In the genomic region with DNA sequence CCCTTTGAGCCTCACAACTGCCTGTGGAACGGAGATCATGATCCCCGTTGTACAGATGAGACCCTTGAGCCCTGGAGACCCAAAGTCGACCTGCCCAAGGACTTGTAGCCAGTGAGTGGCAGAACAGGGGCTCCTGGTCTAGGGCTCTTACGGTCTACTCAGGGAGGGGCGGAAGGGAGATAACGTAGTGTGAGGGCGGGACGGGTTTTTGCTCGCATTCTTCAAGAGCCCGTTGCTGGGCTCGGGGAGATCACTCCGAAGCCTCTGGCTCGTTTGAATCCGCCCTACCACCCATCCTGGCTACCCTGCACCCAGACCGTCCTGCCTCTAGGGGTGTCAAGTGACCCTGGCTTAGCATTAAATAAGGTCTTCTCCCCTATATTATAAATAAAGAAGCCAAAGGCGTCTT, we compare ENCODE assay signal across 8 cellular contexts. TPM values are rescaled to one million over a fixed set of nuclear protein-coding genes. Genes with fewer than 3 reads are reported as not detected.
DNase-seq lines count a peak whose midpoint lies in the region; ATAC-seq and TF ChIP-seq lines count a peak whose summit lies in the region.

No MANE protein-coding gene starts in this region.

- H3K4me2 ChIP-seq in DND-41 (ENCODE audit: insufficient read depth, low read length) (peak overlapping the region; percentile 74), mesenchymal stem cell (ENCODE audit: low read length, poor library complexity, severe bottlenecking) (peak overlapping the region; percentile 87)

- peaks cover 31% of the 10 kb centered on the region for H3K4me1 ChIP-seq in DND-41 (ENCODE audit: insufficient read depth, low read length)
- peaks cover 28% of the 10 kb centered on the region for H3K4me1 ChIP-seq in effector memory CD4-positive, alpha-beta T cell (ENCODE audit: control insufficient read depth, insufficient read depth, low read length, poor library complexity, severe bottlenecking)
- peaks cover 7% of the 10 kb centered on the region for H3K4me1 ChIP-seq in mesenchymal stem cell (ENCODE audit: control insufficient read depth, insufficient read depth, low read depth, low read length)

- H3K79me1 ChIP-seq in mesenchymal stem cell (replicated peaks; ENCODE audit: low read length, poor library complexity, severe bottlenecking): peaks cover 19% of the 10 kb centered on the region

- H2BK120ac ChIP-seq in mesenchymal stem cell (ENCODE audit: low read depth, low read length): peak overlapping the region; percentile 78

- no peaks in the 10 kb centered on the region for H3K36me3 Mint-ChIP-seq in WTC11
- no peaks in the 10 kb centered on the region for H3K36me3 Mint-ChIP-seq in stimulated activated memory B cell treated with anti-CD40 and anti-IgM and Interleukin-4, amounts not matched to agents 10 μg/mL and 1 μg/mL and 100 μg/mL, for 72 hours

- ATAC-seq in DND-41 (ENCODE audit: insufficient read depth, low read depth) (peak; percentile 35), GM21717 (IDR thresholded peaks at IDR 0.05; ENCODE audit: unreplicated experiment) (peak; percentile 28), WTC11 (peak; percentile 10)
- ATAC-seq in stimulated activated memory B cell treated with anti-CD40 and anti-IgM and Interleukin-4, amounts not matched to agents 10 μg/mL and 1 μg/mL and 100 μg/mL, for 72 hours: peak; percentile 9

- no peak overlapping the region for H4K91ac ChIP-seq in mesenchymal stem cell (ENCODE audit: low read length)

- TF ChIP-seq CTCF in DND-41 (IDR thresholded peaks at IDR 0.05; ENCODE audit: borderline replicate concordance, extremely low read depth, low read length, poor library complexity, severe bottlenecking) (peak; percentile 27), WTC11 (IDR thresholded peaks at IDR 0.05) (no peak)

- peak overlapping the region; percentile 88 to 92 for H3K18ac ChIP-seq in mesenchymal stem cell (ENCODE audit: low read depth in 1 of 2, low read length in 2 of 2)

- POLR2A ChIA-PET in WTC11 (lab: Charles Lee): interaction anchor here (0.6 to 1.5 kb wide), 2 partner anchors 11 to 75 kb away, joined by 3 to 9 read pairs; no protein-coding TSS in a partner anchor

- peaks cover 49% of the 10 kb centered on the region for H3K79me2 ChIP-seq in DND-41 (ENCODE audit: insufficient read depth, low read length)

- peak overlapping the region; percentile 62 for H2AFZ ChIP-seq in DND-41 (ENCODE audit: low read depth, low read length)
- H2AFZ ChIP-seq in mesenchymal stem cell (ENCODE audit: low read depth, low read length): peak overlapping the region; percentile 74

- no peak overlapping the region for H2AK5ac ChIP-seq in mesenchymal stem cell (ENCODE audit: low read length, severe bottlenecking)

- H3K27ac Mint-ChIP-seq in WTC11: no peak overlapping the region
- H3K27ac Mint-ChIP-seq in stimulated activated memory B cell treated with anti-CD40 and anti-IgM and Interleukin-4, amounts not matched to agents 10 μg/mL and 1 μg/mL and 100 μg/mL, for 72 hours: peak overlapping the region; percentile 90

- H3K27me3 ChIP-seq in DND-41 (ENCODE audit: insufficient read depth, low read length, poor library complexity) (no peaks in the 10 kb centered on the region), mesenchymal stem cell (ENCODE audit: control insufficient read depth in 1 of 2, insufficient read depth in 1 of 2, low read length in 2 of 2) (peaks cover 0 to 4% of the 10 kb centered on the region in 2 experiments)
- no peaks in the 10 kb centered on the region for H3K27me3 ChIP-seq in effector memory CD4-positive, alpha-beta T cell (replicated peaks; ENCODE audit: control insufficient read depth, insufficient read depth, low read length, poor library complexity, severe bottlenecking)

- H3K4me1 Mint-ChIP-seq in WTC11: peaks cover 23% of the 10 kb centered on the region
- H3K4me1 Mint-ChIP-seq in stimulated activated memory B cell treated with anti-CD40 and anti-IgM and Interleukin-4, amounts not matched to agents 10 μg/mL and 1 μg/mL and 100 μg/mL, for 72 hours: peaks cover 73% of the 10 kb centered on the region

- H3K4ac ChIP-seq in mesenchymal stem cell (ENCODE audit: low read depth in 1 of 2, low read length in 2 of 2): peak overlapping the region; percentile 62 to 66

- H3K9me3 ChIP-seq in DND-41 (ENCODE audit: insufficient read depth, low read length, severe bottlenecking): no peaks in the 10 kb centered on the region
- no peaks in the 10 kb centered on the region for H3K9me3 ChIP-seq in effector memory CD4-positive, alpha-beta T cell (ENCODE audit: control insufficient read depth, low read length)
- H3K9me3 ChIP-seq in mesenchymal stem cell (ENCODE audit: control insufficient read depth, low read length): no peaks in the 10 kb centered on the region

- peak overlapping the region in 1 of 2 experiments; percentile 2 for H3K23ac ChIP-seq in mesenchymal stem cell (ENCODE audit: low read length in 2 of 2)

- 2% methylated on average over 15 of the region's 16 CpGs for WGBS in mesenchymal stem cell

- H2BK15ac ChIP-seq in mesenchymal stem cell (ENCODE audit: low read depth, poor library complexity, severe bottlenecking): no peak overlapping the region

- H4K8ac ChIP-seq in mesenchymal stem cell (ENCODE audit: low read length): peak overlapping the region; percentile 66

- peaks cover 27% of the 10 kb centered on the region for H4K20me1 ChIP-seq in DND-41 (ENCODE audit: insufficient read depth, low read length)

- H3K9ac ChIP-seq in DND-41 (ENCODE audit: low read depth, low read length) (peak overlapping the region; percentile 67), mesenchymal stem cell (ENCODE audit: low read length) (peak overlapping the region; percentile 97)

- H3K27me3 Mint-ChIP-seq in WTC11 (ENCODE audit: low read depth): peaks cover 28% of the 10 kb centered on the region
- H3K27me3 Mint-ChIP-seq in stimulated activated memory B cell treated with anti-CD40 and anti-IgM and Interleukin-4, amounts not matched to agents 10 μg/mL and 1 μg/mL and 100 μg/mL, for 72 hours: no peaks in the 10 kb centered on the region

- H2BK12ac ChIP-seq in mesenchymal stem cell (ENCODE audit: low read length in 2 of 2): no peak overlapping the region

- CTCF ChIA-PET in WTC11 (lab: Charles Lee): interaction anchor here (0.5 to 1.5 kb wide), 4 partner anchors 10 to 156 kb away, joined by 4 to 6 read pairs (median 4); a partner anchor contains a TSS

- H2BK5ac ChIP-seq in mesenchymal stem cell (ENCODE audit: low read depth, low read length, poor library complexity, severe bottlenecking): no peak overlapping the region

- H3K36me3 ChIP-seq in DND-41 (ENCODE audit: insufficient read depth, low read length) (no peaks in the 10 kb centered on the region), mesenchymal stem cell (ENCODE audit: control insufficient read depth in 1 of 2, insufficient read depth in 2 of 2, low read depth in 1 of 2, low read length in 2 of 2) (no peaks in the 10 kb centered on the region)
- H3K36me3 ChIP-seq in effector memory CD4-positive, alpha-beta T cell (ENCODE audit: control insufficient read depth, insufficient read depth, low read length): peaks cover 10% of the 10 kb centered on the region

- DNase-seq in DND-41 (peak; percentile 53), Kasumi-1 (lab: John Stamatoyannopoulos, UW) (peak; percentile 65 to 76), WTC11 (ENCODE audit: low spot score) (peak; percentile 51), mesenchymal stem cell (peak; percentile 79), middle frontal gyrus (ENCODE audit: extremely low spot score, low spot score) (no peak)
- DNase-seq in effector memory CD4-positive, alpha-beta T cell: peak in 2 of 3 donors; percentile 7 to 23

- H3K27ac ChIP-seq in DND-41 (ENCODE audit: low read length) (peak overlapping the region; percentile 54), mesenchymal stem cell (ENCODE audit: low read length, poor library complexity, severe bottlenecking) (peak overlapping the region; percentile 30)
- peak overlapping the region; percentile 95 for H3K27ac ChIP-seq in effector memory CD4-positive, alpha-beta T cell (ENCODE audit: insufficient read depth, low read length, poor library complexity, severe bottlenecking)

- peak overlapping the region; percentile 79 for H3K4me3 Mint-ChIP-seq in WTC11
- H3K4me3 Mint-ChIP-seq in stimulated activated memory B cell treated with anti-CD40 and anti-IgM and Interleukin-4, amounts not matched to agents 10 μg/mL and 1 μg/mL and 100 μg/mL, for 72 hours: peak overlapping the region; percentile 78

- H3K4me3 ChIP-seq in DND-41 (ENCODE audit: low read depth in 1 of 2, low read length in 2 of 2) (peak overlapping the region; percentile 73 to 81), mesenchymal stem cell (ENCODE audit: insufficient read depth in 1 of 2, low read depth in 1 of 2, low read length in 2 of 2) (peak overlapping the region; percentile 93 to 96)
- H3K4me3 ChIP-seq in effector memory CD4-positive, alpha-beta T cell (ENCODE audit: insufficient read depth, low read depth, low read length, poor library complexity, severe bottlenecking): peak overlapping the region; percentile 93

- H3K14ac ChIP-seq in mesenchymal stem cell (ENCODE audit: low read length in 2 of 2): peak overlapping the region in 1 of 2 experiments; percentile 86

- no peaks in the 10 kb centered on the region for H3K9me3 Mint-ChIP-seq in WTC11
- no peaks in the 10 kb centered on the region for H3K9me3 Mint-ChIP-seq in stimulated activated memory B cell treated with anti-CD40 and anti-IgM and Interleukin-4, amounts not matched to agents 10 μg/mL and 1 μg/mL and 100 μg/mL, for 72 hours

TF ChIP-seq in WTC11, 78 proteins besides CTCF, POLR2A, EP300 and RAD21 (continues in another document):
- TF ChIP-seq ZNF396 (CRISPR knock-in tag; IDR thresholded peaks at IDR 0.05; ENCODE audit: borderline replicate concordance): no peak
- TF ChIP-seq ZNF121 (CRISPR knock-in tag; IDR thresholded peaks at IDR 0.05): no peak
- TF ChIP-seq GTF2I (CRISPR knock-in tag; conservative IDR thresholded peaks at IDR 0.05): no peak
- TF ChIP-seq NR1H2 (CRISPR knock-in tag; IDR thresholded peaks at IDR 0.05): no peak
- no peak for TF ChIP-seq JUN (CRISPR knock-in tag; IDR thresholded peaks at IDR 0.05)

RNA-seq across cellular contexts. Expression of a gene that starts 0.6 kb away (rescaled TPM):
- total RNA-seq in WTC11 (2021): 14.4 to 18.3 TPM (median 16.8 TPM) in 3 replicates
- 6.2 TPM for polyA plus RNA-seq in mesenchymal stem cell (2013, experiment 1 of 2)
- 5.3 TPM for polyA plus RNA-seq in mesenchymal stem cell (2013, experiment 2 of 2)

RNA-seq across cellular contexts. Expression of a gene that starts 37.5 kb away (rescaled TPM):
- total RNA-seq in WTC11 (2021): 31.6 to 34.1 TPM (median 32.4 TPM) in 3 replicates
- polyA plus RNA-seq in mesenchymal stem cell (2013, experiment 1 of 2): 7.5 TPM
- 8.0 TPM for polyA plus RNA-seq in mesenchymal stem cell (2013, experiment 2 of 2)

RNA-seq across cellular contexts. Expression of a gene that starts 43.0 kb away (rescaled TPM):
- 10.4 to 14.3 TPM (median 12.1 TPM) in 3 replicates for total RNA-seq in WTC11 (2021)
- 22.9 TPM for polyA plus RNA-seq in mesenchymal stem cell (2013, experiment 1 of 2)
- polyA plus RNA-seq in mesenchymal stem cell (2013, experiment 2 of 2): 23.8 TPM

RNA-seq across cellular contexts. Expression of a gene that starts 59.2 kb away (rescaled TPM):
- total RNA-seq in WTC11 (2021): 1.6 to 2.1 TPM (median 1.8 TPM) in 3 replicates
- 0.28 TPM for polyA plus RNA-seq in mesenchymal stem cell (2013, experiment 1 of 2)
- 0.15 TPM for polyA plus RNA-seq in mesenchymal stem cell (2013, experiment 2 of 2)

Comparison
In these comparisons a context has a peak if more than half of its experiments do, and no peak if none do; other contexts are left out.
1. H3K27ac ChIP-seq: peak in every context shown above with its lines; median percentile 95 in effector memory CD4-positive, alpha-beta T cell; 54 in DND-41; 30 in mesenchymal stem cell.